ENCODE assay signal across 1 cellular context in genomic region chr11:93541884-93542752, GRCh38.
TF ChIP-seq lines count a peak whose summit lies in the region.

No MANE protein-coding gene starts in this region.

TF ChIP-seq in K562, 482 proteins besides CTCF, POLR2A, EP300 and RAD21 (continued from another document and continues in another):
- TF ChIP-seq, protein P1, sequence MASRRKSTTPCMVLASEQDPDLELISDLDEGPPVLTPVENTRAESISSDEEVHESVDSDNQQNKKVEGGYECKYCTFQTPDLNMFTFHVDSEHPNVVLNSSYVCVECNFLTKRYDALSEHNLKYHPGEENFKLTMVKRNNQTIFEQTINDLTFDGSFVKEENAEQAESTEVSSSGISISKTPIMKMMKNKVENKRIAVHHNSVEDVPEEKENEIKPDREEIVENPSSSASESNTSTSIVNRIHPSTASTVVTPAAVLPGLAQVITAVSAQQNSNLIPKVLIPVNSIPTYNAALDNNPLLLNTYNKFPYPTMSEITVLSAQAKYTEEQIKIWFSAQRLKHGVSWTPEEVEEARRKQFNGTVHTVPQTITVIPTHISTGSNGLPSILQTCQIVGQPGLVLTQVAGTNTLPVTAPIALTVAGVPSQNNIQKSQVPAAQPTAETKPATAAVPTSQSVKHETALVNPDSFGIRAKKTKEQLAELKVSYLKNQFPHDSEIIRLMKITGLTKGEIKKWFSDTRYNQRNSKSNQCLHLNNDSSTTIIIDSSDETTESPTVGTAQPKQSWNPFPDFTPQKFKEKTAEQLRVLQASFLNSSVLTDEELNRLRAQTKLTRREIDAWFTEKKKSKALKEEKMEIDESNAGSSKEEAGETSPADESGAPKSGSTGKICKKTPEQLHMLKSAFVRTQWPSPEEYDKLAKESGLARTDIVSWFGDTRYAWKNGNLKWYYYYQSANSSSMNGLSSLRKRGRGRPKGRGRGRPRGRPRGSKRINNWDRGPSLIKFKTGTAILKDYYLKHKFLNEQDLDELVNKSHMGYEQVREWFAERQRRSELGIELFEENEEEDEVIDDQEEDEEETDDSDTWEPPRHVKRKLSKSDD (conservative IDR thresholded peaks at IDR 0.05; ENCODE audit: low read length) = no peak
- TF ChIP-seq ZNF174 (CRISPR knock-in tag; IDR thresholded peaks at IDR 0.05) = no peak
- TF ChIP-seq ZNF311 (CRISPR knock-in tag; IDR thresholded peaks at IDR 0.05) = no peak
- no peak for TF ChIP-seq LARP7 (IDR thresholded peaks at IDR 0.05)
- TF ChIP-seq PHF21A (IDR thresholded peaks at IDR 0.05; ENCODE audit: borderline replicate concordance, low read depth) = peak; percentile 95
- TF ChIP-seq RBM17 (IDR thresholded peaks at IDR 0.05; ENCODE audit: borderline replicate concordance, low read depth, low read length) = no peak
- TF ChIP-seq, protein P2, sequence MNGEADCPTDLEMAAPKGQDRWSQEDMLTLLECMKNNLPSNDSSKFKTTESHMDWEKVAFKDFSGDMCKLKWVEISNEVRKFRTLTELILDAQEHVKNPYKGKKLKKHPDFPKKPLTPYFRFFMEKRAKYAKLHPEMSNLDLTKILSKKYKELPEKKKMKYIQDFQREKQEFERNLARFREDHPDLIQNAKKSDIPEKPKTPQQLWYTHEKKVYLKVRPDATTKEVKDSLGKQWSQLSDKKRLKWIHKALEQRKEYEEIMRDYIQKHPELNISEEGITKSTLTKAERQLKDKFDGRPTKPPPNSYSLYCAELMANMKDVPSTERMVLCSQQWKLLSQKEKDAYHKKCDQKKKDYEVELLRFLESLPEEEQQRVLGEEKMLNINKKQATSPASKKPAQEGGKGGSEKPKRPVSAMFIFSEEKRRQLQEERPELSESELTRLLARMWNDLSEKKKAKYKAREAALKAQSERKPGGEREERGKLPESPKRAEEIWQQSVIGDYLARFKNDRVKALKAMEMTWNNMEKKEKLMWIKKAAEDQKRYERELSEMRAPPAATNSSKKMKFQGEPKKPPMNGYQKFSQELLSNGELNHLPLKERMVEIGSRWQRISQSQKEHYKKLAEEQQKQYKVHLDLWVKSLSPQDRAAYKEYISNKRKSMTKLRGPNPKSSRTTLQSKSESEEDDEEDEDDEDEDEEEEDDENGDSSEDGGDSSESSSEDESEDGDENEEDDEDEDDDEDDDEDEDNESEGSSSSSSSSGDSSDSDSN (IDR thresholded peaks at IDR 0.05; ENCODE audit: borderline replicate concordance in 1 of 2, low read depth in 2 of 2, low read length in 2 of 2) = no peak
- TF ChIP-seq GATAD2B (IDR thresholded peaks at IDR 0.05; ENCODE audit: borderline replicate concordance) = no peak
- no peak for TF ChIP-seq RFX7 (CRISPR knock-in tag; IDR thresholded peaks at IDR 0.05)
- no peak for TF ChIP-seq CREB5 (CRISPR knock-in tag; IDR thresholded peaks at IDR 0.05)
- no peak for TF ChIP-seq SNRNP70 (optimal IDR thresholded peaks at IDR 0.05; ENCODE audit: low read depth, low read length)
- no peak for TF ChIP-seq CBX5 (IDR thresholded peaks at IDR 0.05; ENCODE audit: borderline replicate concordance, low read depth)
- peak; percentile 12; the same call in 1 of the 2 replicates for TF ChIP-seq NFE2 (IDR thresholded peaks at IDR 0.05; ENCODE audit: low read depth)
- TF ChIP-seq CEBPG (CRISPR knock-in tag; IDR thresholded peaks at IDR 0.05) = no peak
- TF ChIP-seq CEBPG (tag; conservative IDR thresholded peaks at IDR 0.05 in 1 of 2, IDR thresholded peaks at IDR 0.05 in 1 of 2) = no peak
- no peak for TF ChIP-seq SMARCA5 (IDR thresholded peaks at IDR 0.05)
- TF ChIP-seq SPI1 (IDR thresholded peaks at IDR 0.05; ENCODE audit: borderline replicate concordance, low read depth, low read length) = peak; percentile 66
- no peak for TF ChIP-seq COPS2 (conservative IDR thresholded peaks at IDR 0.05)
- TF ChIP-seq ZNF699 (CRISPR knock-in tag; IDR thresholded peaks at IDR 0.05; ENCODE audit: insufficient replicate concordance) = no peak
- TF ChIP-seq RAD51 (IDR thresholded peaks at IDR 0.05; ENCODE audit: borderline replicate concordance, low read depth) = peak; percentile 53; the same call in 1 of the 2 replicates
- peak; percentile 34; the same call in 1 of the 2 replicates for TF ChIP-seq ZKSCAN1 (IDR thresholded peaks at IDR 0.05; ENCODE audit: low read depth, low read length)
- no peak for TF ChIP-seq FOXK1 (CRISPR knock-in tag; IDR thresholded peaks at IDR 0.05; ENCODE audit: borderline replicate concordance)
- no peak for TF ChIP-seq RB1 (IDR thresholded peaks at IDR 0.05; ENCODE audit: low read depth)
- TF ChIP-seq ZNF347 (CRISPR knock-in tag; IDR thresholded peaks at IDR 0.05; ENCODE audit: low read depth) = no peak
- TF ChIP-seq, protein P3, sequence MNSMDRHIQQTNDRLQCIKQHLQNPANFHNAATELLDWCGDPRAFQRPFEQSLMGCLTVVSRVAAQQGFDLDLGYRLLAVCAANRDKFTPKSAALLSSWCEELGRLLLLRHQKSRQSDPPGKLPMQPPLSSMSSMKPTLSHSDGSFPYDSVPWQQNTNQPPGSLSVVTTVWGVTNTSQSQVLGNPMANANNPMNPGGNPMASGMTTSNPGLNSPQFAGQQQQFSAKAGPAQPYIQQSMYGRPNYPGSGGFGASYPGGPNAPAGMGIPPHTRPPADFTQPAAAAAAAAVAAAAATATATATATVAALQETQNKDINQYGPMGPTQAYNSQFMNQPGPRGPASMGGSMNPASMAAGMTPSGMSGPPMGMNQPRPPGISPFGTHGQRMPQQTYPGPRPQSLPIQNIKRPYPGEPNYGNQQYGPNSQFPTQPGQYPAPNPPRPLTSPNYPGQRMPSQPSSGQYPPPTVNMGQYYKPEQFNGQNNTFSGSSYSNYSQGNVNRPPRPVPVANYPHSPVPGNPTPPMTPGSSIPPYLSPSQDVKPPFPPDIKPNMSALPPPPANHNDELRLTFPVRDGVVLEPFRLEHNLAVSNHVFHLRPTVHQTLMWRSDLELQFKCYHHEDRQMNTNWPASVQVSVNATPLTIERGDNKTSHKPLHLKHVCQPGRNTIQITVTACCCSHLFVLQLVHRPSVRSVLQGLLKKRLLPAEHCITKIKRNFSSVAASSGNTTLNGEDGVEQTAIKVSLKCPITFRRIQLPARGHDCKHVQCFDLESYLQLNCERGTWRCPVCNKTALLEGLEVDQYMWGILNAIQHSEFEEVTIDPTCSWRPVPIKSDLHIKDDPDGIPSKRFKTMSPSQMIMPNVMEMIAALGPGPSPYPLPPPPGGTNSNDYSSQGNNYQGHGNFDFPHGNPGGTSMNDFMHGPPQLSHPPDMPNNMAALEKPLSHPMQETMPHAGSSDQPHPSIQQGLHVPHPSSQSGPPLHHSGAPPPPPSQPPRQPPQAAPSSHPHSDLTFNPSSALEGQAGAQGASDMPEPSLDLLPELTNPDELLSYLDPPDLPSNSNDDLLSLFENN (IDR thresholded peaks at IDR 0.05; ENCODE audit: low read depth in 2 of 2, low read length in 2 of 2) = no peak
- TF ChIP-seq JUN (IDR thresholded peaks at IDR 0.05; ENCODE audit: borderline replicate concordance, low read depth, low read length) = peak; percentile 89; the same call in 1 of the 2 replicates
- TF ChIP-seq JUN (CRISPR knock-in tag; IDR thresholded peaks at IDR 0.05; ENCODE audit: borderline replicate concordance) = no peak
- no peak for TF ChIP-seq ZSCAN32 (CRISPR knock-in tag; IDR thresholded peaks at IDR 0.05)
- no peak for TF ChIP-seq SOX6 (IDR thresholded peaks at IDR 0.05)
- no peak for TF ChIP-seq ZNF445 (CRISPR knock-in tag; IDR thresholded peaks at IDR 0.05; ENCODE audit: low read depth)
- no peak for TF ChIP-seq NFATC3 (IDR thresholded peaks at IDR 0.05)
- TF ChIP-seq NFXL1 (CRISPR knock-in tag; IDR thresholded peaks at IDR 0.05) = no peak
- no peak for TF ChIP-seq CHD7 (IDR thresholded peaks at IDR 0.05; ENCODE audit: low read depth, low read length)
- no peak for TF ChIP-seq ZNF740 (CRISPR knock-in tag; IDR thresholded peaks at IDR 0.05)
- no peak for TF ChIP-seq ZNF740 (tag; IDR thresholded peaks at IDR 0.05)
- no peak for TF ChIP-seq NCOA4 (IDR thresholded peaks at IDR 0.05; ENCODE audit: partially characterized antibody)
- no peak for TF ChIP-seq TRIM28 (IDR thresholded peaks at IDR 0.05)
- no peak for TF ChIP-seq BMI1 (IDR thresholded peaks at IDR 0.05; ENCODE audit: low read length)
- no peak for TF ChIP-seq NRF1 (conservative IDR thresholded peaks at IDR 0.05 in 1 of 2, IDR thresholded peaks at IDR 0.05 in 1 of 2)
- no peak for TF ChIP-seq ADNP (tag; IDR thresholded peaks at IDR 0.05)
- TF ChIP-seq PURB (CRISPR knock-in tag; IDR thresholded peaks at IDR 0.05; ENCODE audit: low read depth) = no peak
- TF ChIP-seq ZNF41 (CRISPR knock-in tag; conservative IDR thresholded peaks at IDR 0.05) = no peak
- TF ChIP-seq KDM1A (IDR thresholded peaks at IDR 0.05) = peak in 1 of 2 experiments; percentile 67; a peak in 3 of 4 replicates
